In the genomic region with DNA sequence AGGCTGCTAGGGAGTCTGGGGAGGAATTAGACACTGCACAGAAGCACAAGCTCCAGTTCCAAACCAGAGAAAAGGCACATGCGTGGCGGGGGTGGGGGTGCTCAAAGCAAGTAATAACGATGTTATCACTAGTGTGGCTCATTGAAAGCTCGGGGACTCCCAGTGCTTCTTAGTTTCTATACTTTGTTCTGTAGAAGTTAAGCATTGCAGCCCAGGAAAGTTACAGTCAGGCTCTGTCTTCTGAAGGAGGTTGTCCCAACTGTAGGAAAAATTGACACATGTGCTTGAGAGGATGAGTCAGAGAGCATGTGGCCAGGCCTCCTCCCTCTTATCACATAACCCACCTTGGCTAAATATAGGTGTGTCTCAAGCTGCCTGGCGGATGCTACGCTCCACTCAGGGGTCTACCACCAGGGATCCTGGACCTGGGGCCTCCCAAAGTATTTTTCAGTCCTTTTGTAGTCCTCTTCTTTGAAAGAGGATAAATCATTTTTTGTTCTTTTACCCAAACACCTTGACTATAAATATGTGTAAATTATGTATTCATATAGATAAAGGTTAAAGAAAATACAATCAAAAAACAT, we compare ENCODE assay signal across 9 cellular contexts. TPM values are rescaled to one million over a fixed set of nuclear protein-coding genes. Genes with fewer than 3 reads are reported as not detected.
A peak's percentile ranks its signal among the peaks of the same experiment; 100 is the strongest.
DNase-seq lines count a peak whose midpoint lies in the region; ATAC-seq, FAIRE-seq and TF ChIP-seq lines count a peak whose summit lies in the region.
"Had no signal": no experiment of that assay in that cellular context is flagged by ENCODE, and none has a peak within 500 bp of the region (broad histone marks: within the 10 kb centered on the region; RNA-seq: fewer than 3 reads in every experiment).

No MANE protein-coding gene starts in this region.

- TF ChIP-seq RAD21 in A549 (conservative IDR thresholded peaks at IDR 0.05 in 1 of 2, IDR thresholded peaks at IDR 0.05 in 1 of 2): no peak

- TF ChIP-seq CTCF in A549 (IDR thresholded peaks at IDR 0.05) (no peak), heart right ventricle (IDR thresholded peaks at IDR 0.05) (no peak)

- ATAC-seq in A549: peak; percentile 82 to 83
- ATAC-seq in heart right ventricle: peak in 6 of 8 donors; percentile 42 to 81 (median 64)

- H3K27ac ChIP-seq in A549 (peak overlapping the region; percentile 62 to 83), heart right ventricle (no peak overlapping the region)

- H3K9me3 ChIP-seq in A549 (no peaks in the 10 kb centered on the region), heart right ventricle (no peaks in the 10 kb centered on the region)

- no peak for TF ChIP-seq EP300 in A549 (IDR thresholded peaks at IDR 0.05)

- no peaks in the 10 kb centered on the region for H3K36me3 ChIP-seq in heart right ventricle

- CTCF ChIA-PET in A549 (lab: Yijun Ruan, JAX): interaction anchor here (0.9 to 1.9 kb wide), 3 partner anchors 12 to 67 kb away, joined by 3 to 8 read pairs (median 3); no protein-coding TSS in a partner anchor

- no peak for FAIRE-seq in A549 (lab: Jason Lieb, UNC)

- DNase-seq in A549 (ENCODE audit: low read depth in 1 of 2, low spot score in 1 of 2) (peak; percentile 70 to 88), HUDEP-2 (lab: John Stamatoyannopoulos, UW; ENCODE audit: unreplicated experiment in 76 of 76) (peak in 74 of 76 experiments; percentile 44 to 99 (median 91)), heart right ventricle (no peak), NCI-H146 treated with DMSO at 0.1 percent for 48 hours (lab: John Stamatoyannopoulos, UW; ENCODE audit: unreplicated experiment) (no peak), T-helper 9 cell (no peak)
- DNase-seq in activated CD8-positive, alpha-beta memory T cell treated with anti-CD3 and anti-CD28 coated beads for 24 hours: peak; percentile 76
- DNase-seq in stimulated activated CD4-positive, alpha-beta T cell treated with anti-CD3 and anti-CD28 coated beads, TNF-alpha, amount 100 ng/mL, for 4 hours (ENCODE audit: low read depth in 3 of 3): peak in 2 of 3 experiments; percentile 3 to 26
- no peak for DNase-seq in effector CD4-positive, alpha-beta T cell

- intact Hi-C loops in heart right ventricle (cut with DNase I): no loop called here

- no peak for TF ChIP-seq POLR2A in A549 (IDR thresholded peaks at IDR 0.05; ENCODE audit: low read length)

- 3% methylated on average over 4 of the region's 6 CpGs for WGBS in A549 (ENCODE audit: missing lambda C conversion rate)
- WGBS in heart right ventricle, 2 donors: 30 to 34% methylated on average over 6 of the region's 6 CpGs

- H3K4me3 ChIP-seq in A549 (no peak overlapping the region), heart right ventricle (no peak overlapping the region)

- H3K27me3 ChIP-seq in heart right ventricle: no peaks in the 10 kb centered on the region

- H3K4me1 ChIP-seq in A549 (peaks cover 63% of the 10 kb centered on the region), heart right ventricle (peaks cover 0 to 26% (median 14%) of the 10 kb centered on the region in 9 donors)

- peak overlapping the region; percentile 78 for H3K4me2 ChIP-seq in A549

- POLR2A ChIA-PET in A549 (lab: Yijun Ruan, JAX): no interaction called here

TF ChIP-seq in A549, 52 proteins besides CTCF, POLR2A, EP300 and RAD21:
- no peak for TF ChIP-seq ZNF302 (CRISPR knock-in tag; IDR thresholded peaks at IDR 0.05)
- TF ChIP-seq ESRRA (IDR thresholded peaks at IDR 0.05; ENCODE audit: borderline replicate concordance, low read length): no peak
- TF ChIP-seq HEYL (CRISPR knock-in tag; IDR thresholded peaks at IDR 0.05): 0 out of 2 replicates have a peak, but pooled peaks have one; percentile 2
- no peak for TF ChIP-seq GATA3 (IDR thresholded peaks at IDR 0.05; ENCODE audit: borderline replicate concordance)
- TF ChIP-seq, protein P1, sequence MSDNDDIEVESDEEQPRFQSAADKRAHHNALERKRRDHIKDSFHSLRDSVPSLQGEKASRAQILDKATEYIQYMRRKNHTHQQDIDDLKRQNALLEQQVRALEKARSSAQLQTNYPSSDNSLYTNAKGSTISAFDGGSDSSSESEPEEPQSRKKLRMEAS (IDR thresholded peaks at IDR 0.05): peak; percentile 93
- no peak for TF ChIP-seq FOXS1 (CRISPR knock-in tag; IDR thresholded peaks at IDR 0.05)
- peak; percentile 38; the same call in 1 of the 2 replicates for TF ChIP-seq JUNB (IDR thresholded peaks at IDR 0.05)
- no peak for TF ChIP-seq HDAC2 (IDR thresholded peaks at IDR 0.05)
- TF ChIP-seq, protein P2, sequence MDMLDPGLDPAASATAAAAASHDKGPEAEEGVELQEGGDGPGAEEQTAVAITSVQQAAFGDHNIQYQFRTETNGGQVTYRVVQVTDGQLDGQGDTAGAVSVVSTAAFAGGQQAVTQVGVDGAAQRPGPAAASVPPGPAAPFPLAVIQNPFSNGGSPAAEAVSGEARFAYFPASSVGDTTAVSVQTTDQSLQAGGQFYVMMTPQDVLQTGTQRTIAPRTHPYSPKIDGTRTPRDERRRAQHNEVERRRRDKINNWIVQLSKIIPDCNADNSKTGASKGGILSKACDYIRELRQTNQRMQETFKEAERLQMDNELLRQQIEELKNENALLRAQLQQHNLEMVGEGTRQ (IDR thresholded peaks at IDR 0.05): peak; percentile 46
- no peak for TF ChIP-seq CBX2 (IDR thresholded peaks at IDR 0.05; ENCODE audit: borderline replicate concordance, low read depth)
- TF ChIP-seq EHMT2 (IDR thresholded peaks at IDR 0.05; ENCODE audit: low read depth): no peak
- TF ChIP-seq NFE2L2 (conservative IDR thresholded peaks at IDR 0.05; ENCODE audit: low read length): no peak
- TF ChIP-seq SREBF2 (IDR thresholded peaks at IDR 0.05): no peak
- peak; percentile 89 for TF ChIP-seq MYC (IDR thresholded peaks at IDR 0.05; ENCODE audit: borderline replicate concordance, low read length)
- no peak for TF ChIP-seq ZFP36 (IDR thresholded peaks at IDR 0.05; ENCODE audit: borderline replicate concordance, partially characterized antibody)
- no peak for TF ChIP-seq RARB (CRISPR knock-in tag; IDR thresholded peaks at IDR 0.05)
- TF ChIP-seq NR3C1 (IDR thresholded peaks at IDR 0.05): no peak
- no peak for TF ChIP-seq CHD4 (IDR thresholded peaks at IDR 0.05; ENCODE audit: borderline replicate concordance)
- TF ChIP-seq TP53 (CRISPR knock-in tag; IDR thresholded peaks at IDR 0.05): no peak
- TF ChIP-seq, protein P3, sequence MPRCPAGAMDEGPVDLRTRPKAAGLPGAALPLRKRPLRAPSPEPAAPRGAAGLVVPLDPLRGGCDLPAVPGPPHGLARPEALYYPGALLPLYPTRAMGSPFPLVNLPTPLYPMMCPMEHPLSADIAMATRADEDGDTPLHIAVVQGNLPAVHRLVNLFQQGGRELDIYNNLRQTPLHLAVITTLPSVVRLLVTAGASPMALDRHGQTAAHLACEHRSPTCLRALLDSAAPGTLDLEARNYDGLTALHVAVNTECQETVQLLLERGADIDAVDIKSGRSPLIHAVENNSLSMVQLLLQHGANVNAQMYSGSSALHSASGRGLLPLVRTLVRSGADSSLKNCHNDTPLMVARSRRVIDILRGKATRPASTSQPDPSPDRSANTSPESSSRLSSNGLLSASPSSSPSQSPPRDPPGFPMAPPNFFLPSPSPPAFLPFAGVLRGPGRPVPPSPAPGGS (IDR thresholded peaks at IDR 0.05): no peak
- no peak for TF ChIP-seq MAZ (IDR thresholded peaks at IDR 0.05; ENCODE audit: borderline replicate concordance, low read depth, low read length)
- TF ChIP-seq FOSL2 (IDR thresholded peaks at IDR 0.05): peak; percentile 63
- TF ChIP-seq FOSL2 (CRISPR knock-in tag; IDR thresholded peaks at IDR 0.05): peak; percentile 84
- no peak; a peak in 1 of 5 replicates for TF ChIP-seq JUN (IDR thresholded peaks at IDR 0.05)
- TF ChIP-seq ZC3H11A (IDR thresholded peaks at IDR 0.05): no peak
- TF ChIP-seq, protein P4, sequence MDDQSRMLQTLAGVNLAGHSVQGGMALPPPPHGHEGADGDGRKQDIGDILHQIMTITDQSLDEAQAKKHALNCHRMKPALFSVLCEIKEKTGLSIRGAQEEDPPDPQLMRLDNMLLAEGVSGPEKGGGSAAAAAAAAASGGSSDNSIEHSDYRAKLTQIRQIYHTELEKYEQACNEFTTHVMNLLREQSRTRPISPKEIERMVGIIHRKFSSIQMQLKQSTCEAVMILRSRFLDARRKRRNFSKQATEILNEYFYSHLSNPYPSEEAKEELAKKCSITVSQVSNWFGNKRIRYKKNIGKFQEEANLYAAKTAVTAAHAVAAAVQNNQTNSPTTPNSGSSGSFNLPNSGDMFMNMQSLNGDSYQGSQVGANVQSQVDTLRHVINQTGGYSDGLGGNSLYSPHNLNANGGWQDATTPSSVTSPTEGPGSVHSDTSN (IDR thresholded peaks at IDR 0.05): no peak
- TF ChIP-seq MAFK (IDR thresholded peaks at IDR 0.05; ENCODE audit: partially characterized antibody): no peak
- TF ChIP-seq RFX5 (IDR thresholded peaks at IDR 0.05): no peak
- no peak for TF ChIP-seq CHD2 (IDR thresholded peaks at IDR 0.05; ENCODE audit: low read length, partially characterized antibody)
- no peak for TF ChIP-seq HOXB13 (CRISPR knock-in tag; IDR thresholded peaks at IDR 0.05; ENCODE audit: low read depth)
- TF ChIP-seq CBX8 (IDR thresholded peaks at IDR 0.05): no peak
- no peak for TF ChIP-seq HOXB5 (CRISPR knock-in tag; IDR thresholded peaks at IDR 0.05)
- no peak for TF ChIP-seq CEBPB (IDR thresholded peaks at IDR 0.05)
- TF ChIP-seq, protein P5, sequence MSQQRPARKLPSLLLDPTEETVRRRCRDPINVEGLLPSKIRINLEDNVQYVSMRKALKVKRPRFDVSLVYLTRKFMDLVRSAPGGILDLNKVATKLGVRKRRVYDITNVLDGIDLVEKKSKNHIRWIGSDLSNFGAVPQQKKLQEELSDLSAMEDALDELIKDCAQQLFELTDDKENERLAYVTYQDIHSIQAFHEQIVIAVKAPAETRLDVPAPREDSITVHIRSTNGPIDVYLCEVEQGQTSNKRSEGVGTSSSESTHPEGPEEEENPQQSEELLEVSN (IDR thresholded peaks at IDR 0.05; ENCODE audit: borderline replicate concordance, low read depth): peak; percentile 57
TF ChIP-seq in A549: peak in this region for 7.

RNA-seq across cellular contexts. Expression of gene GALNT5, which starts 3.8 kb away (rescaled TPM):
- polyA plus RNA-seq in A549 (2011; rRNA removed): 3.0 and 3.3 TPM in 2 replicates
- polyA plus RNA-seq in A549 (2012; cell fraction: cytosol; rRNA removed): 0.28 and 0.31 TPM in 2 replicates
- 0.32 and 0.54 TPM in 2 replicates for polyA plus RNA-seq in A549 (2012; cell fraction: nucleus; rRNA removed)
- 2.3 to 3.2 TPM (median 2.9 TPM) in 3 replicates for polyA plus RNA-seq in A549 (2017; fragmentation: RNase III; extraction: RNeasy Plus Mini Kit Qiagen cat#74134 plus additional on column Dnase treatment)
- polyA minus RNA-seq in A549 (2011; rRNA and poly(A)+ RNA removed): 1.6 and 3.3 TPM in 2 replicates
- under 1 TPM; 0.08 to 0.74 (median 0.23) TPM for total RNA-seq in heart right ventricle
- polyA plus RNA-seq in heart right ventricle: under 1 TPM in 1 of 2 donors, not detected in 1; 0.06 TPM
- total RNA-seq: activated CD8-positive, alpha-beta memory T cell treated with anti-CD3 and anti-CD28 coated beads for 36 hours had no signal

Comparison
In these comparisons a context has a peak if more than half of its experiments do, and no peak if none do; other contexts are left out.
1. DNase-seq: peak in A549 (2 of 2), HUDEP-2 (74 of 76), activated CD8-positive, alpha-beta memory T cell treated with anti-CD3 and anti-CD28 coated beads for 24 hours (single experiment) and stimulated activated CD4-positive, alpha-beta T cell treated with anti-CD3 and anti-CD28 coated beads, TNF-alpha, amount 100 ng/mL, for 4 hours (2 of 3); none in heart right ventricle (0 of 2), NCI-H146 treated with DMSO at 0.1 percent for 48 hours (single experiment), T-helper 9 cell (single experiment) and effector CD4-positive, alpha-beta T cell (single experiment).
2. H3K27ac ChIP-seq: peak in A549 (2 of 2); none in heart right ventricle (0 of 10).